ENCODE assay signal across 30 cellular contexts in genomic region chr20:9250511-9250910, GRCh38.
"Had no signal": no experiment of that assay in that cellular context is flagged by ENCODE, and none has a peak within 500 bp of the region (broad histone marks: within the 10 kb centered on the region; RNA-seq: fewer than 3 reads in every experiment).

No MANE protein-coding gene starts in this region.

- FAIRE-seq: TTC549 had no signal

- ATAC-seq: activated CD4-positive, alpha-beta T cell treated with anti-CD3 and anti-CD28 coated beads for 36 hours; activated CD4-positive, CD25-positive, alpha-beta regulatory T cell treated with anti-CD3 and anti-CD28 coated beads, Interleukin-2, amount 50 U/mL, for 24 hours; activated CD8-positive, alpha-beta memory T cell treated with anti-CD3 and anti-CD28 coated beads, Interleukin-2, amount 10 ng/mL, durations not matched to agents 7 days and 5 days; activated CD8-positive, alpha-beta T cell treated with anti-CD3 and anti-CD28 coated beads, Interleukin-2, amount 10 ng/mL, durations not matched to agents 7 days and 5 days; activated naive CD8-positive, alpha-beta T cell treated with anti-CD3 and anti-CD28 coated beads, Interleukin-2, amount 50 U/mL, for 24 hours; WTC11 had no signal

- H3K36me3 ChIP-seq: ascending aorta, WERI-Rb-1 had no signal

- H3K4me3 ChIP-seq: ascending aorta had no signal

- DNase-seq: activated CD4-positive, alpha-beta memory T cell treated with anti-CD3 and anti-CD28 coated beads, Interleukin-2, amount 10 ng/mL, durations not matched to agents 7 days and 5 days; activated CD4-positive, alpha-beta T cell treated with anti-CD3 and anti-CD28 coated beads for 1 hour; activated CD4-positive, alpha-beta T cell treated with anti-CD3 and anti-CD28 coated beads for 36 hours; activated CD4-positive, alpha-beta T cell treated with anti-CD3 and anti-CD28 coated beads for 48 hours; activated CD4-positive, alpha-beta T cell treated with anti-CD3 and anti-CD28 coated beads, Interleukin-2, amount 10 ng/mL, durations not matched to agents 7 days and 5 days; activated CD4-positive, alpha-beta T cell treated with anti-CD3 and anti-CD28 coated beads, Interleukin-2, amount 50 U/mL, for 48 hours; activated CD4-positive, CD25-positive, alpha-beta regulatory T cell; activated CD8-positive, alpha-beta memory T cell treated with anti-CD3 and anti-CD28 coated beads for 24 hours; activated CD8-positive, alpha-beta memory T cell treated with anti-CD3 and anti-CD28 coated beads, Interleukin-2, amount 10 ng/mL, durations not matched to agents 7 days and 5 days; activated CD8-positive, alpha-beta memory T cell treated with anti-CD3 and anti-CD28 coated beads, Interleukin-2, amount 50 U/mL, for 48 hours; activated CD8-positive, alpha-beta T cell treated with anti-CD3 and anti-CD28 coated beads, Interleukin-2, amount 10 ng/mL, durations not matched to agents 7 days and 5 days; activated effector memory CD4-positive, alpha-beta T cell treated with Interleukin-2 at 50 U/mL for 16 hours; activated gamma-delta T cell; activated naive CD4-positive, alpha-beta T cell treated with anti-CD3 and anti-CD28 coated beads, Interleukin-2, amount 10 ng/mL, durations not matched to agents 7 days and 5 days; activated naive CD4-positive, alpha-beta T cell treated with Interleukin-2 at 50 U/mL for 16 hours; activated naive CD8-positive, alpha-beta T cell treated with anti-CD3 and anti-CD28 coated beads, Interleukin-2, amount 10 ng/mL, durations not matched to agents 7 days and 5 days; activated naive CD8-positive, alpha-beta T cell treated with anti-CD3 and anti-CD28 coated beads, Interleukin-2, amount 50 U/mL, for 24 hours; activated T-cell treated with anti-CD3 and anti-CD28 coated beads, Interleukin-2, amount 50 U/mL, for 24 hours; activated T-cell treated with anti-CD3 and anti-CD28 coated beads, Interleukin-2, amount 50 U/mL, for 48 hours; amygdala; anterior cingulate cortex; central memory CD4-positive, alpha-beta T cell; T-helper 1 cell; T-helper 2 cell; T-helper 9 cell; WERI-Rb-1 had no signal

- H3K27me3 ChIP-seq: ascending aorta had no signal
